In the genomic region with DNA sequence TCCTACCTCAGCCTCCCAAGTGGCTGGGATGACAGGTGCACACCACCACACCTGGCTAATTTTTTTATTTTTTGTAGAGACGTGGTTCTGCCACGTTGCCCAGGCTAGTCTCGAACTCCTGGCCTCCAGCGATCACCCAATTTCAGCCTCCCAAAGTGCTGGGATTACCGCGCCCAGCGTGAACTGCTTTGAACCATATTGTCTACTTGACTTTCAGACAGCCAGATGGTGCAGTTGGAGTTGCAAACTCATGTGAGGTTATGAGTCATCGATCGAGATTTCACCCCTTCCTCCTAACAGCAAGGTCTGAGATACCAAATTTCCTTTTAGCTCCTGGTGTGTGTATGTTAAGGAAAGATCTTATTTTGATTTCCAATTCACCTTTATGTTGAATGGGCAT, we compare ENCODE assay signal across 6 cellular contexts. TPM values are rescaled to one million over a fixed set of nuclear protein-coding genes. Genes with fewer than 3 reads are reported as not detected.
A peak's percentile ranks its signal among the peaks of the same experiment; 100 is the strongest.
DNase-seq lines count a peak whose midpoint lies in the region; ATAC-seq and TF ChIP-seq lines count a peak whose summit lies in the region.

No MANE protein-coding gene starts in this region.

- H4K20me1 ChIP-seq in PC-3 (ENCODE audit: low read length) = no peaks in the 10 kb centered on the region

- DNase-seq in GM12865 (ENCODE audit: low read depth) (peak; percentile 54), PC-3 (peak; percentile 58), foreskin melanocyte (peak; percentile 84), NCI-H510A treated with DMSO at 0.1 percent for 48 hours (lab: John Stamatoyannopoulos, UW) (no peak), NCI-H1105 treated with DMSO at 0.1 percent for 48 hours (lab: John Stamatoyannopoulos, UW) (no peak), colonic mucosa (no peak)

- H3K4me3 ChIP-seq in GM12865 (ENCODE audit: low read depth, low read length) (no peak overlapping the region), PC-3 (ENCODE audit: low read length) (no peak overlapping the region), colonic mucosa (no peak overlapping the region)

- CTCF ChIA-PET in PC-3 (lab: Charles Lee) = no interaction called here

- POLR2A ChIA-PET in PC-3 (lab: Charles Lee; ENCODE audit: unreplicated experiment) = no interaction called here

- H3K9me2 ChIP-seq in PC-3 (replicated peaks; ENCODE audit: low read length) = no peaks in the 10 kb centered on the region

- no peak overlapping the region for H3K27ac ChIP-seq in PC-3 (ENCODE audit: low read length)
- no peak overlapping the region for H3K27ac ChIP-seq in colonic mucosa

- H3K36me3 ChIP-seq in PC-3 (ENCODE audit: low read depth, low read length) = no peaks in the 10 kb centered on the region
- H3K36me3 ChIP-seq in colonic mucosa = no peaks in the 10 kb centered on the region

- no TSS peak for BruUV-seq in PC-3 (replicated peaks; lab: Mats Ljungman, UMichigan)

- TF ChIP-seq CTCF in GM12865 (IDR thresholded peaks at IDR 0.05; ENCODE audit: insufficient read depth, low read depth, low read length, missing control alignments) (no peak), PC-3 (conservative IDR thresholded peaks at IDR 0.05; ENCODE audit: low read depth, low read length) (no peak), colonic mucosa (IDR thresholded peaks at IDR 0.05) (no peak)

- H3K27me3 ChIP-seq in PC-3 (ENCODE audit: low read length) = no peaks in the 10 kb centered on the region
- H3K27me3 ChIP-seq in colonic mucosa = no peaks in the 10 kb centered on the region

- no peaks in the 10 kb centered on the region for H3F3A ChIP-seq in PC-3 (ENCODE audit: low read length, unreplicated experiment)

- peaks cover 7% of the 10 kb centered on the region; the same call in 1 of the 2 replicates for H3K79me2 ChIP-seq in PC-3 (ENCODE audit: low read length)

- H2AFZ ChIP-seq in PC-3 (ENCODE audit: low read length) = no peak overlapping the region

- intact Hi-C loops in PC-3 (cut with micrococcal nuclease) = no loop called here
- intact Hi-C loops in colonic mucosa (cut with DNase I) = no loop called here

- H3K4me1 ChIP-seq in PC-3 (ENCODE audit: insufficient read depth, low read length) = peaks cover 24% of the 10 kb centered on the region
- H3K4me1 ChIP-seq in colonic mucosa = no peaks in the 10 kb centered on the region

- H3K9ac ChIP-seq in PC-3 (ENCODE audit: low read length) (no peak overlapping the region), colonic mucosa (ENCODE audit: low read depth in 2 of 2, low read length in 2 of 2) (no peak overlapping the region)

- H3K4me2 ChIP-seq in PC-3 (ENCODE audit: low read length) = no peak overlapping the region

- ATAC-seq in PC-3 = no peak

- H3K9me3 ChIP-seq in PC-3 (ENCODE audit: low read length) (no peaks in the 10 kb centered on the region), colonic mucosa (no peaks in the 10 kb centered on the region)

RNA-seq across cellular contexts. Expression of a gene that starts 2.7 kb away (rescaled TPM):
- total RNA-seq in PC-3 (2014; rRNA removed) (8.9 and 9.7 TPM in 2 replicates), colonic mucosa (1 to 10 TPM; 4.2 to 5.1 TPM)

RNA-seq across cellular contexts. Expression of a gene that starts 12.3 kb away (rescaled TPM):
- total RNA-seq in PC-3 (2014; rRNA removed) (not detected in 2 replicates), colonic mucosa (not detected)

RNA-seq across cellular contexts. Expression of a gene that starts 24.6 kb away (rescaled TPM):
- total RNA-seq in PC-3 (2014; rRNA removed) = 1.7 and 3.0 TPM in 2 replicates
- not detected for total RNA-seq in colonic mucosa

RNA-seq across cellular contexts. Expression of a gene that starts 38.4 kb away (rescaled TPM):
- total RNA-seq in PC-3 (2014; rRNA removed) (130 and 146 TPM in 2 replicates), colonic mucosa (100 to 1,000 TPM in 1 of 2 donors, 10 to 100 TPM in 1; 93.0 to 114 TPM)

RNA-seq across cellular contexts. Expression of a gene that starts 53.2 kb away (rescaled TPM):
- total RNA-seq in PC-3 (2014; rRNA removed) (82.5 and 103 TPM in 2 replicates), colonic mucosa (10 to 100 TPM; 53.1 to 70.1 TPM)

Comparison
In these comparisons a context has a peak if more than half of its experiments do, and no peak if none do; other contexts are left out.
1. DNase-seq: peak in GM12865 (single experiment), PC-3 (single experiment) and foreskin melanocyte (single experiment); none in NCI-H510A treated with DMSO at 0.1 percent for 48 hours (single experiment), NCI-H1105 treated with DMSO at 0.1 percent for 48 hours (single experiment) and colonic mucosa (single experiment).